In genomic region chr4:152850377-152850776, GRCh38 we compare ENCODE assay signal across 8 cellular contexts.
DNase-seq lines count a peak whose midpoint lies in the region; ATAC-seq and TF ChIP-seq lines count a peak whose summit lies in the region.

No MANE protein-coding gene starts in this region.

- H3K27me3 Mint-ChIP-seq in WTC11 (ENCODE audit: low read depth) (peaks cover 4% of the 10 kb centered on the region; the same call in 1 of the 2 replicates), progenitor cell of endocrine pancreas (no peaks in the 10 kb centered on the region)

- 14 to 17% methylated on average over 4 of the region's 4 CpGs for WGBS in heart right ventricle, 2 donors

- peak overlapping the region; percentile 19; the same call in 1 of the 2 replicates for H3K4me2 ChIP-seq in BLaER1

- H3K4me1 Mint-ChIP-seq in WTC11 (peaks cover 56% of the 10 kb centered on the region), progenitor cell of endocrine pancreas (ENCODE audit: low read depth) (peaks cover 4% of the 10 kb centered on the region)

- ATAC-seq in HG03108 (IDR thresholded peaks at IDR 0.05; ENCODE audit: unreplicated experiment) (peak; percentile 68), WTC11 (peak; percentile 89), heart right ventricle (peak; percentile 62 to 95 (median 85)), GM21390 (IDR thresholded peaks at IDR 0.05; ENCODE audit: unreplicated experiment) (no peak)

- H3K4me1 ChIP-seq in BLaER1 (peaks cover 10% of the 10 kb centered on the region), heart right ventricle (peaks cover 0 to 20% (median 17%) of the 10 kb centered on the region in 9 donors)

- no peak overlapping the region for H3K27ac ChIP-seq in BLaER1
- peak overlapping the region in 6 of 10 donors; percentile 2 to 70 (median 23) for H3K27ac ChIP-seq in heart right ventricle

- H3K9me3 ChIP-seq in BLaER1: peaks cover 33% of the 10 kb centered on the region
- peaks cover 0 to 29% (median 20%) of the 10 kb centered on the region in 11 donors for H3K9me3 ChIP-seq in heart right ventricle

- H3K27ac Mint-ChIP-seq in WTC11: peak overlapping the region; percentile 99
- H3K27ac Mint-ChIP-seq in progenitor cell of endocrine pancreas: no peak overlapping the region

- H3K9ac ChIP-seq in BLaER1: no peak overlapping the region

- DNase-seq in WTC11 (ENCODE audit: low spot score): peak; percentile 25
- DNase-seq in heart right ventricle: peak in 1 of 2 donors; percentile 31
- peak; percentile 10 for DNase-seq in stimulated activated CD8-positive, alpha-beta memory T cell treated with anti-CD3 and anti-CD28 coated beads, Interleukin-12 subunit alpha, Interleukin-12 subunit beta, amount 100 ng/mL, for 1 hour (ENCODE audit: low read depth)
- DNase-seq in progenitor cell of endocrine pancreas (ENCODE audit: low spot score, unreplicated experiment): no peak
- DNase-seq in NCI-H2107 (lab: John Stamatoyannopoulos, UW): no peak

- no peaks in the 10 kb centered on the region for H4K20me1 ChIP-seq in BLaER1

- H3K36me3 ChIP-seq in BLaER1 (peaks cover 12% of the 10 kb centered on the region), heart right ventricle (no peaks in the 10 kb centered on the region)

- POLR2A ChIA-PET in WTC11 (lab: Charles Lee): interaction anchor here (1.3 kb wide), 1 partner anchor 86 kb away, joined by 11 read pairs; the partner anchor contains the start of gene FHDC1

- H3K9me3 Mint-ChIP-seq in WTC11 (peaks cover 20% of the 10 kb centered on the region), progenitor cell of endocrine pancreas (ENCODE audit: low read depth) (peaks cover 22% of the 10 kb centered on the region)

- CTCF ChIA-PET in WTC11 (lab: Charles Lee): interaction anchor here (0.9 to 1.3 kb wide), 3 partner anchors 85 to 396 kb away, joined by 3 to 5 read pairs (median 4); partner anchors contain the start of gene FHDC1

- H3K4me3 Mint-ChIP-seq in WTC11 (peak overlapping the region; percentile 48), progenitor cell of endocrine pancreas (ENCODE audit: low read depth) (no peak overlapping the region)

- H3K4me3 ChIP-seq in BLaER1 (no peak overlapping the region), heart right ventricle (no peak overlapping the region)

- peaks cover 21% of the 10 kb centered on the region for H3K36me3 Mint-ChIP-seq in WTC11
- H3K36me3 Mint-ChIP-seq in progenitor cell of endocrine pancreas (ENCODE audit: insufficient read depth): peaks cover 23% of the 10 kb centered on the region

- TF ChIP-seq CTCF in WTC11 (IDR thresholded peaks at IDR 0.05): no peak
- TF ChIP-seq CTCF in heart right ventricle (IDR thresholded peaks at IDR 0.05): no peak
- no peak for TF ChIP-seq CTCF in progenitor cell of endocrine pancreas (IDR thresholded peaks at IDR 0.05; ENCODE audit: unreplicated experiment)

- H3K27me3 ChIP-seq in BLaER1 (no peaks in the 10 kb centered on the region), heart right ventricle (no peaks in the 10 kb centered on the region)

- intact Hi-C loops in heart right ventricle (cut with DNase I): loop anchor here in 1 of 10 donors (2.0 kb wide), 1 partner anchor 234 kb away; no protein-coding TSS in a partner anchor

TF ChIP-seq in WTC11, 78 proteins besides CTCF, POLR2A, EP300 and RAD21 (continues in another document):
- TF ChIP-seq SMAD3 (CRISPR knock-in tag; IDR thresholded peaks at IDR 0.05; ENCODE audit: borderline replicate concordance): 0 out of 2 replicates have a peak, but pooled peaks have one; percentile 22
- TF ChIP-seq, protein P1, sequence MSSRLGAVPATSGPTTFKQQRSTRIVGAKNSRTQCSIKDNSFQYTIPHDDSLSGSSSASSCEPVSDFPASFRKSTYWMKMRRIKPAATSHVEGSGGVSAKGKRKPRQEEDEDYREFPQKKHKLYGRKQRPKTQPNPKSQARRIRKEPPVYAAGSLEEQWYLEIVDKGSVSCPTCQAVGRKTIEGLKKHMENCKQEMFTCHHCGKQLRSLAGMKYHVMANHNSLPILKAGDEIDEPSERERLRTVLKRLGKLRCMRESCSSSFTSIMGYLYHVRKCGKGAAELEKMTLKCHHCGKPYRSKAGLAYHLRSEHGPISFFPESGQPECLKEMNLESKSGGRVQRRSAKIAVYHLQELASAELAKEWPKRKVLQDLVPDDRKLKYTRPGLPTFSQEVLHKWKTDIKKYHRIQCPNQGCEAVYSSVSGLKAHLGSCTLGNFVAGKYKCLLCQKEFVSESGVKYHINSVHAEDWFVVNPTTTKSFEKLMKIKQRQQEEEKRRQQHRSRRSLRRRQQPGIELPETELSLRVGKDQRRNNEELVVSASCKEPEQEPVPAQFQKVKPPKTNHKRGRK (CRISPR knock-in tag; IDR thresholded peaks at IDR 0.05; ENCODE audit: borderline replicate concordance): no peak
- TF ChIP-seq, protein P2, sequence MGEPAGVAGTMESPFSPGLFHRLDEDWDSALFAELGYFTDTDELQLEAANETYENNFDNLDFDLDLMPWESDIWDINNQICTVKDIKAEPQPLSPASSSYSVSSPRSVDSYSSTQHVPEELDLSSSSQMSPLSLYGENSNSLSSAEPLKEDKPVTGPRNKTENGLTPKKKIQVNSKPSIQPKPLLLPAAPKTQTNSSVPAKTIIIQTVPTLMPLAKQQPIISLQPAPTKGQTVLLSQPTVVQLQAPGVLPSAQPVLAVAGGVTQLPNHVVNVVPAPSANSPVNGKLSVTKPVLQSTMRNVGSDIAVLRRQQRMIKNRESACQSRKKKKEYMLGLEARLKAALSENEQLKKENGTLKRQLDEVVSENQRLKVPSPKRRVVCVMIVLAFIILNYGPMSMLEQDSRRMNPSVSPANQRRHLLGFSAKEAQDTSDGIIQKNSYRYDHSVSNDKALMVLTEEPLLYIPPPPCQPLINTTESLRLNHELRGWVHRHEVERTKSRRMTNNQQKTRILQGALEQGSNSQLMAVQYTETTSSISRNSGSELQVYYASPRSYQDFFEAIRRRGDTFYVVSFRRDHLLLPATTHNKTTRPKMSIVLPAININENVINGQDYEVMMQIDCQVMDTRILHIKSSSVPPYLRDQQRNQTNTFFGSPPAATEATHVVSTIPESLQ (CRISPR knock-in tag; IDR thresholded peaks at IDR 0.05): no peak
- TF ChIP-seq MAX (CRISPR knock-in tag; IDR thresholded peaks at IDR 0.05): no peak
- TF ChIP-seq EMX1 (CRISPR knock-in tag; IDR thresholded peaks at IDR 0.05): no peak
- TF ChIP-seq ETV6 (CRISPR knock-in tag; IDR thresholded peaks at IDR 0.05): peak; percentile 78
- no peak for TF ChIP-seq RORB (CRISPR knock-in tag; IDR thresholded peaks at IDR 0.05)
- TF ChIP-seq, protein P3, sequence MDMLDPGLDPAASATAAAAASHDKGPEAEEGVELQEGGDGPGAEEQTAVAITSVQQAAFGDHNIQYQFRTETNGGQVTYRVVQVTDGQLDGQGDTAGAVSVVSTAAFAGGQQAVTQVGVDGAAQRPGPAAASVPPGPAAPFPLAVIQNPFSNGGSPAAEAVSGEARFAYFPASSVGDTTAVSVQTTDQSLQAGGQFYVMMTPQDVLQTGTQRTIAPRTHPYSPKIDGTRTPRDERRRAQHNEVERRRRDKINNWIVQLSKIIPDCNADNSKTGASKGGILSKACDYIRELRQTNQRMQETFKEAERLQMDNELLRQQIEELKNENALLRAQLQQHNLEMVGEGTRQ (CRISPR knock-in tag; IDR thresholded peaks at IDR 0.05): peak; percentile 60
- TF ChIP-seq OVOL2 (CRISPR knock-in tag; IDR thresholded peaks at IDR 0.05; ENCODE audit: borderline replicate concordance): no peak
- no peak for TF ChIP-seq FOXP1 (CRISPR knock-in tag; IDR thresholded peaks at IDR 0.05; ENCODE audit: borderline replicate concordance)
- TF ChIP-seq AR (CRISPR knock-in tag; IDR thresholded peaks at IDR 0.05): no peak
- TF ChIP-seq, protein P4, sequence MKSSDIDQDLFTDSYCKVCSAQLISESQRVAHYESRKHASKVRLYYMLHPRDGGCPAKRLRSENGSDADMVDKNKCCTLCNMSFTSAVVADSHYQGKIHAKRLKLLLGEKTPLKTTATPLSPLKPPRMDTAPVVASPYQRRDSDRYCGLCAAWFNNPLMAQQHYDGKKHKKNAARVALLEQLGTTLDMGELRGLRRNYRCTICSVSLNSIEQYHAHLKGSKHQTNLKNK (CRISPR knock-in tag; IDR thresholded peaks at IDR 0.05): no peak
- TF ChIP-seq JUN (CRISPR knock-in tag; IDR thresholded peaks at IDR 0.05): no peak
- TF ChIP-seq GRHL2 (CRISPR knock-in tag; IDR thresholded peaks at IDR 0.05; ENCODE audit: insufficient replicate concordance, severe bottlenecking): no peak
- TF ChIP-seq ZNF138 (CRISPR knock-in tag; conservative IDR thresholded peaks at IDR 0.05): no peak
- TF ChIP-seq NR3C1 (CRISPR knock-in tag; conservative IDR thresholded peaks at IDR 0.05; ENCODE audit: low read depth): no peak
- no peak for TF ChIP-seq CDX4 (CRISPR knock-in tag; IDR thresholded peaks at IDR 0.05; ENCODE audit: borderline replicate concordance)

Comparison
In these comparisons a context has a peak if more than half of its experiments do, and no peak if none do; other contexts are left out.
1. DNase-seq: peak in WTC11 (single experiment) and stimulated activated CD8-positive, alpha-beta memory T cell treated with anti-CD3 and anti-CD28 coated beads, Interleukin-12 subunit alpha, Interleukin-12 subunit beta, amount 100 ng/mL, for 1 hour (single experiment); none in progenitor cell of endocrine pancreas (single experiment) and NCI-H2107 (single experiment).